14 cellular contexts compared by ENCODE assay signal in genomic region chrX:118552501-118552900, GRCh38. TPM values are rescaled to one million over a fixed set of nuclear protein-coding genes. Genes with fewer than 3 reads are reported as not detected.
DNase-seq lines count a peak whose midpoint lies in the region; ATAC-seq and TF ChIP-seq lines count a peak whose summit lies in the region.
"Had no signal": no experiment of that assay in that cellular context is flagged by ENCODE, and none has a peak within 500 bp of the region (broad histone marks: within the 10 kb centered on the region; RNA-seq: fewer than 3 reads in every experiment).

No MANE protein-coding gene starts in this region.

- H3K23ac ChIP-seq in mesenchymal stem cell (ENCODE audit: low read length in 2 of 2) = no peak overlapping the region

- H2BK15ac ChIP-seq in mesenchymal stem cell (ENCODE audit: low read depth, poor library complexity, severe bottlenecking) = no peak overlapping the region

- H2AK5ac ChIP-seq in mesenchymal stem cell (ENCODE audit: low read length, severe bottlenecking) = no peak overlapping the region

- H3K9me3 ChIP-seq in CD4-positive, alpha-beta T cell (ENCODE audit: control insufficient read depth, low read length) = no peaks in the 10 kb centered on the region
- H3K9me3 ChIP-seq in ascending aorta (no peaks in the 10 kb centered on the region), mesenchymal stem cell (ENCODE audit: control insufficient read depth, low read length) (no peaks in the 10 kb centered on the region)

- H2BK12ac ChIP-seq in mesenchymal stem cell (ENCODE audit: low read length in 2 of 2) = no peak overlapping the region

- H3K4me1 ChIP-seq in ascending aorta (no peaks in the 10 kb centered on the region), mesenchymal stem cell (ENCODE audit: control insufficient read depth, insufficient read depth, low read depth, low read length) (no peaks in the 10 kb centered on the region)
- H3K4me1 ChIP-seq: parathyroid adenoma had no signal

- H3K4me3 Mint-ChIP-seq in CD4-positive, alpha-beta T cell = no peak overlapping the region
- H3K4me3 Mint-ChIP-seq in stimulated activated naive B cell treated with anti-CD40 and anti-IgM and Interleukin-4, amounts not matched to agents 10 μg/mL and 1 μg/mL and 100 μg/mL, for 72 hours = no peak overlapping the region
- H3K4me3 Mint-ChIP-seq: IgD-negative memory B cell had no signal

- H3K36me3 ChIP-seq in ascending aorta (peaks cover 0 to 8% of the 10 kb centered on the region in 2 donors), mesenchymal stem cell (ENCODE audit: control insufficient read depth in 1 of 2, insufficient read depth in 2 of 2, low read depth in 1 of 2, low read length in 2 of 2) (peaks cover 0 to 7% of the 10 kb centered on the region in 2 experiments)

- no peak overlapping the region for H2BK5ac ChIP-seq in mesenchymal stem cell (ENCODE audit: low read depth, low read length, poor library complexity, severe bottlenecking)

- H2AFZ ChIP-seq in mesenchymal stem cell (ENCODE audit: low read depth, low read length) = no peak overlapping the region
- H2AFZ ChIP-seq: parathyroid adenoma had no signal

- ATAC-seq in CD4-positive, alpha-beta T cell (ENCODE audit: poor library complexity) = no peak
- ATAC-seq in GM18858 (IDR thresholded peaks at IDR 0.05; ENCODE audit: unreplicated experiment) (no peak), HG03439 (IDR thresholded peaks at IDR 0.05; ENCODE audit: unreplicated experiment) (no peak)
- no peak for ATAC-seq in stimulated activated naive B cell treated with anti-CD40 and anti-IgM and Interleukin-4, amounts not matched to agents 10 μg/mL and 1 μg/mL and 100 μg/mL, for 72 hours (replicated peaks)

- peak overlapping the region; percentile 37 for H3K9ac ChIP-seq in mesenchymal stem cell (ENCODE audit: low read length)
- H3K9ac ChIP-seq: parathyroid adenoma had no signal

- H3K14ac ChIP-seq in mesenchymal stem cell (ENCODE audit: low read length in 2 of 2) = no peak overlapping the region

- peaks cover 74% of the 10 kb centered on the region for H3K36me3 Mint-ChIP-seq in CD4-positive, alpha-beta T cell (ENCODE audit: low read depth)
- H3K36me3 Mint-ChIP-seq in stimulated activated naive B cell treated with anti-CD40 and anti-IgM and Interleukin-4, amounts not matched to agents 10 μg/mL and 1 μg/mL and 100 μg/mL, for 72 hours = peaks cover 8 to 18% of the 10 kb centered on the region in 2 donors
- H3K36me3 Mint-ChIP-seq: IgD-negative memory B cell had no signal

- H3K4me3 ChIP-seq in ascending aorta = no peak overlapping the region
- H3K4me3 ChIP-seq in mesenchymal stem cell (ENCODE audit: insufficient read depth in 1 of 2, low read depth in 1 of 2, low read length in 2 of 2) = no peak overlapping the region

- no peaks in the 10 kb centered on the region for H3K9me3 Mint-ChIP-seq in CD4-positive, alpha-beta T cell
- no peaks in the 10 kb centered on the region for H3K9me3 Mint-ChIP-seq in stimulated activated naive B cell treated with anti-CD40 and anti-IgM and Interleukin-4, amounts not matched to agents 10 μg/mL and 1 μg/mL and 100 μg/mL, for 72 hours
- H3K9me3 Mint-ChIP-seq: IgD-negative memory B cell had no signal

- peaks cover 11% of the 10 kb centered on the region for H3K4me1 Mint-ChIP-seq in CD4-positive, alpha-beta T cell (ENCODE audit: low read depth)
- peaks cover 0 to 7% of the 10 kb centered on the region in 2 donors for H3K4me1 Mint-ChIP-seq in stimulated activated naive B cell treated with anti-CD40 and anti-IgM and Interleukin-4, amounts not matched to agents 10 μg/mL and 1 μg/mL and 100 μg/mL, for 72 hours

- TF ChIP-seq CTCF in CD4-positive, alpha-beta T cell (IDR thresholded peaks at IDR 0.05) = no peak
- no peak for TF ChIP-seq CTCF in ascending aorta (IDR thresholded peaks at IDR 0.05)

- no peaks in the 10 kb centered on the region for H3K27me3 ChIP-seq in CD4-positive, alpha-beta T cell (ENCODE audit: control insufficient read depth, insufficient read depth, low read length)
- H3K27me3 ChIP-seq in ascending aorta (no peaks in the 10 kb centered on the region), mesenchymal stem cell (ENCODE audit: control insufficient read depth in 1 of 2, insufficient read depth in 1 of 2, low read length in 2 of 2) (no peaks in the 10 kb centered on the region)

- POLR2A ChIA-PET in CD4-positive, alpha-beta T cell (lab: Charles Lee) = interaction anchor here (1.0 kb wide), 1 partner anchor 57 kb away, joined by 3 read pairs; the partner anchor contains the start of gene DOCK11

- H3K79me1 ChIP-seq in mesenchymal stem cell (replicated peaks; ENCODE audit: low read length, poor library complexity, severe bottlenecking) = no peaks in the 10 kb centered on the region

- intact Hi-C loops in CD4-positive, alpha-beta T cell (cut with DNase I, micrococcal nuclease) = loop anchor here in 1 of 2 experiments (5.0 kb wide), 1 partner anchor 70 kb away; no protein-coding TSS in a partner anchor
- intact Hi-C loops in ascending aorta (cut with DNase I) = no loop called here

- no peak overlapping the region for H3K4ac ChIP-seq in mesenchymal stem cell (ENCODE audit: low read depth in 1 of 2, low read length in 2 of 2)

- no peak overlapping the region for H3K18ac ChIP-seq in mesenchymal stem cell (ENCODE audit: low read depth in 1 of 2, low read length in 2 of 2)

- DNase-seq in CD4-positive, alpha-beta T cell = no peak
- DNase-seq in HT1080 (ENCODE audit: low read depth) = peak; percentile 83
- peak; percentile 12 to 64 for DNase-seq in ascending aorta (ENCODE audit: low spot score in 2 of 2)
- peak; percentile 70 for DNase-seq in mesenchymal stem cell
- no peak for DNase-seq in NCI-H128 (lab: John Stamatoyannopoulos, UW; ENCODE audit: unreplicated experiment)
- no peak for DNase-seq in stimulated activated naive B cell treated with anti-CD40 and anti-IgM and Interleukin-4, amounts not matched to agents 10 μg/mL and 1 μg/mL and 100 μg/mL, for 72 hours
- DNase-seq: effector CD4-positive, alpha-beta T cell; kidney glomerular epithelial cell; NCI-H524; T-helper 9 cell had no signal

- H4K8ac ChIP-seq in mesenchymal stem cell (ENCODE audit: low read length) = no peak overlapping the region

- no peak overlapping the region for H3K4me2 ChIP-seq in mesenchymal stem cell (ENCODE audit: low read length, poor library complexity, severe bottlenecking)

- no peak overlapping the region for H4K91ac ChIP-seq in mesenchymal stem cell (ENCODE audit: low read length)

- H3K27ac Mint-ChIP-seq in CD4-positive, alpha-beta T cell = peak overlapping the region; percentile 68
- no peak overlapping the region for H3K27ac Mint-ChIP-seq in stimulated activated naive B cell treated with anti-CD40 and anti-IgM and Interleukin-4, amounts not matched to agents 10 μg/mL and 1 μg/mL and 100 μg/mL, for 72 hours
- H3K27ac Mint-ChIP-seq: IgD-negative memory B cell had no signal

- CTCF ChIA-PET in CD4-positive, alpha-beta T cell (lab: Charles Lee) = interaction anchor here (0.9 kb wide), 1 partner anchor 16 kb away, joined by 3 read pairs; no protein-coding TSS in a partner anchor

- WGBS in mesenchymal stem cell = 25% methylated on average over 2 of the region's 4 CpGs

- H3K27ac ChIP-seq in CD4-positive, alpha-beta T cell (ENCODE audit: low read depth, low read length) = no peak overlapping the region
- no peak overlapping the region for H3K27ac ChIP-seq in ascending aorta
- no peak overlapping the region for H3K27ac ChIP-seq in mesenchymal stem cell (ENCODE audit: low read length, poor library complexity, severe bottlenecking)
- H3K27ac ChIP-seq: parathyroid adenoma had no signal

- no peak overlapping the region for H2BK120ac ChIP-seq in mesenchymal stem cell (ENCODE audit: low read depth, low read length)

- H3K27me3 Mint-ChIP-seq in CD4-positive, alpha-beta T cell = no peaks in the 10 kb centered on the region
- no peaks in the 10 kb centered on the region for H3K27me3 Mint-ChIP-seq in stimulated activated naive B cell treated with anti-CD40 and anti-IgM and Interleukin-4, amounts not matched to agents 10 μg/mL and 1 μg/mL and 100 μg/mL, for 72 hours
- H3K27me3 Mint-ChIP-seq: IgD-negative memory B cell had no signal

RNA-seq across cellular contexts. Expression of gene DOCK11, which starts 56.9 kb away (rescaled TPM):
- 10 to 100 TPM; 68.2 to 70.3 TPM for total RNA-seq in CD4-positive, alpha-beta T cell
- total RNA-seq in HT1080 (2014; rRNA removed; shearing (Covaris generic)) = 5.3 and 7.4 TPM in 2 replicates
- polyA plus RNA-seq in HT1080 (2015; cell fraction: cytosol; rRNA removed) = 2.2 and 2.4 TPM in 2 replicates
- 4.6 and 6.8 TPM in 2 replicates for polyA plus RNA-seq in HT1080 (2015; cell fraction: nucleus; rRNA removed)
- total RNA-seq in ascending aorta = 23.0 TPM
- 9.6 TPM for polyA plus RNA-seq in mesenchymal stem cell (2013, experiment 1 of 2)
- 9.6 TPM for polyA plus RNA-seq in mesenchymal stem cell (2013, experiment 2 of 2)

Comparison
In these comparisons a context has a peak if more than half of its experiments do, and no peak if none do; other contexts are left out.
1. DNase-seq: peak in HT1080 (single experiment), ascending aorta (2 of 2) and mesenchymal stem cell (single experiment); none in CD4-positive, alpha-beta T cell (0 of 10), NCI-H128 (single experiment) and stimulated activated naive B cell treated with anti-CD40 and anti-IgM and Interleukin-4, amounts not matched to agents 10 μg/mL and 1 μg/mL and 100 μg/mL, for 72 hours (single experiment).